ENCODE assay signal across 8 cellular contexts in the genomic region with DNA sequence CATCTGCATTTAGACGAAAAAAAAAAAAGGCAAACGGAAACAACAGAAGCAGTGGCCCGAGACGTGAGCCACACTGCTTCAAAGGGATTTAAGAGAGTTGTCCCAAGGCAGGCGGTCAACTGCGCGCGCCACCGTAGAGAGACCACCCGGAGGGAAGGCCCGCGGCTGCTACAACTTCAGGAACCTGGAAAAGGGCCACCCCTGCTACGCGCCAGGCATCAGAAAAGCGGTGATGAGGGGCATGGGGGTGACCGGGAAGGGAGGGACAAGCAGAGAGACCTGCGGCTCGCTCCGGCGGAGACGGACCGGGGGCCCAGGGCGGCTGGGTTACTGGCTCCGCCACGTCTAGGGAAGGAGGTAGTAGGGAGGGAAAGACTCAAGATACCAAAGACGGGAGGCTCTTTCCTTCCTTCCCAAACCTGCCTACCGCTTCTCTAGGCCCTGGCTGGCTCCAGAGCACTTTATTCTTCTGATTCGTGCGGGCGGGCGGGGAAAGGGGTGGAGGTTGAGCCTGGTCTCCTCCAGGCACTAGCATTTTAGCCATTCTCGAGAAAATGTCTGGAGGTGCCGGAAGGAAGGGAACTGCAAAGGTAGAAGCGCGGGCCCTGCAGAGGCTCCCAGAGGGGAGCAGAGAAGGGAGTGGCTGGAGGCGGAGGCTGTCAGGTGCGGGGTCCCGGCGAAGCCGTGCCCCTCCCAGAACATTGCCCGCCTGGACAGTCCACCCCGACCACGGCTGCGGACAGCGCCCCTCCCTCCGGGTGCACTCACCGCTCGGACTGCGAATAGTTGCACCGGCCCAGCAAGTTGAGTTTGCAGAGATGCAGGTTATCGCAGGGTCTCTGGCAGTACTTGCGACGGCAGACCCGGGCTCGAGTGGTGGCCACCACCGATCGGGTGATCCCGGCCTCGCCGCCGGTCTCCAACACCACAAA. TPM values are rescaled to one million over a fixed set of nuclear protein-coding genes. Genes with fewer than 3 reads are reported as not detected.
DNase-seq lines count a peak whose midpoint lies in the region; ATAC-seq lines count a peak whose summit lies in the region.

No MANE protein-coding gene starts in this region.

- no peak overlapping the region for H2BK15ac ChIP-seq in mesenchymal stem cell (ENCODE audit: low read depth, poor library complexity, severe bottlenecking)

- H3K36me3 ChIP-seq in mesenchymal stem cell (ENCODE audit: control insufficient read depth in 1 of 2, insufficient read depth in 2 of 2, low read depth in 1 of 2, low read length in 2 of 2) (no peaks in the 10 kb centered on the region), urinary bladder (ENCODE audit: insufficient read depth) (no peaks in the 10 kb centered on the region)

- peak overlapping the region; percentile 91 for H2AFZ ChIP-seq in mesenchymal stem cell (ENCODE audit: low read depth, low read length)

- H3K27ac ChIP-seq in mesenchymal stem cell (ENCODE audit: low read length, poor library complexity, severe bottlenecking) (peak overlapping the region; percentile 56), urinary bladder (ENCODE audit: low read depth) (peak overlapping the region; percentile 93)

- peak overlapping the region; percentile 69 for H4K8ac ChIP-seq in mesenchymal stem cell (ENCODE audit: low read length)

- H3K4me1 ChIP-seq in mesenchymal stem cell (ENCODE audit: control insufficient read depth, insufficient read depth, low read depth, low read length) (peaks cover 6% of the 10 kb centered on the region), urinary bladder (ENCODE audit: insufficient read depth) (no peaks in the 10 kb centered on the region)

- DNase-seq in AG20443 (ENCODE audit: low spot score) (peak; percentile 43), RPMI8226 (peak; percentile 51), ecto neural progenitor cell (ENCODE audit: low spot score) (peak; percentile 69), mesenchymal stem cell (peak; percentile 60)

- H2BK120ac ChIP-seq in mesenchymal stem cell (ENCODE audit: low read depth, low read length): peak overlapping the region; percentile 80

- peak; percentile 3 for ATAC-seq in GM18867 (IDR thresholded peaks at IDR 0.05; ENCODE audit: unreplicated experiment)
- ATAC-seq in HG03342 (IDR thresholded peaks at IDR 0.05; ENCODE audit: unreplicated experiment): peak; percentile 15
- ATAC-seq in HG02678 (IDR thresholded peaks at IDR 0.05; ENCODE audit: unreplicated experiment): no peak

- H3K4me2 ChIP-seq in mesenchymal stem cell (ENCODE audit: low read length, poor library complexity, severe bottlenecking): peak overlapping the region; percentile 81

- H3K4me3 ChIP-seq in mesenchymal stem cell (ENCODE audit: insufficient read depth in 1 of 2, low read depth in 1 of 2, low read length in 2 of 2): peak overlapping the region; percentile 98
- peak overlapping the region; percentile 93 for H3K4me3 ChIP-seq in urinary bladder (ENCODE audit: low read depth, low read length)

- no peaks in the 10 kb centered on the region for H3K9me3 ChIP-seq in mesenchymal stem cell (ENCODE audit: control insufficient read depth, low read length)

- under 1% methylated on average over 55 of the region's 61 CpGs for WGBS in mesenchymal stem cell
- 4% methylated on average over 61 of the region's 61 CpGs for WGBS in urinary bladder

- no peak overlapping the region for H2AK5ac ChIP-seq in mesenchymal stem cell (ENCODE audit: low read length, severe bottlenecking)

- H3K79me1 ChIP-seq in mesenchymal stem cell (replicated peaks; ENCODE audit: low read length, poor library complexity, severe bottlenecking): no peaks in the 10 kb centered on the region

- peak overlapping the region in 1 of 2 experiments; percentile 97 for H3K23ac ChIP-seq in mesenchymal stem cell (ENCODE audit: low read length in 2 of 2)

- no peaks in the 10 kb centered on the region for H3K27me3 ChIP-seq in mesenchymal stem cell (ENCODE audit: control insufficient read depth in 1 of 2, insufficient read depth in 1 of 2, low read length in 2 of 2)

- peak overlapping the region; percentile 66 for H2BK5ac ChIP-seq in mesenchymal stem cell (ENCODE audit: low read depth, low read length, poor library complexity, severe bottlenecking)

- H3K18ac ChIP-seq in mesenchymal stem cell (ENCODE audit: low read depth in 1 of 2, low read length in 2 of 2): peak overlapping the region; percentile 84 to 94

- H2BK12ac ChIP-seq in mesenchymal stem cell (ENCODE audit: low read length in 2 of 2): peak overlapping the region; percentile 42 to 53

- H4K91ac ChIP-seq in mesenchymal stem cell (ENCODE audit: low read length): peak overlapping the region; percentile 43

- H3K9ac ChIP-seq in mesenchymal stem cell (ENCODE audit: low read length): peak overlapping the region; percentile 90

- peak overlapping the region; percentile 5 to 99 for H3K14ac ChIP-seq in mesenchymal stem cell (ENCODE audit: low read length in 2 of 2)

- peak overlapping the region; percentile 15 to 99 for H3K4ac ChIP-seq in mesenchymal stem cell (ENCODE audit: low read depth in 1 of 2, low read length in 2 of 2)

RNA-seq across cellular contexts. Expression of gene ZC3HAV1, which starts 1.0 kb away (rescaled TPM):
- polyA plus RNA-seq in mesenchymal stem cell (2013, experiment 1 of 2): 26.4 TPM
- polyA plus RNA-seq in mesenchymal stem cell (2013, experiment 2 of 2): 25.0 TPM
- total RNA-seq in urinary bladder: 39.5 TPM
- 10.2 TPM for polyA plus RNA-seq in urinary bladder
